Comparison of ENCODE assay signal across 1 cellular context in genomic region chr16:75062135-75062943, GRCh38.
TF ChIP-seq lines count a peak whose summit lies in the region.

No MANE protein-coding gene starts in this region.

TF ChIP-seq in K562, 482 proteins besides CTCF, POLR2A, EP300 and RAD21 (continued from another document and continues in another):
- TF ChIP-seq GTF3C2 (IDR thresholded peaks at IDR 0.05; ENCODE audit: borderline replicate concordance, extremely low read depth, insufficient read length) (no peak), GTF2A2 (tag; IDR thresholded peaks at IDR 0.05) (no peak), ZNF717 (CRISPR knock-in tag; IDR thresholded peaks at IDR 0.05) (no peak), SMC3 (conservative IDR thresholded peaks at IDR 0.05; ENCODE audit: insufficient read depth, low read depth, low read length) (no peak), ZC3H4 (CRISPR knock-in tag; IDR thresholded peaks at IDR 0.05; ENCODE audit: borderline replicate concordance) (no peak), MBD2 (IDR thresholded peaks at IDR 0.05; ENCODE audit: borderline replicate concordance, low read depth) (no peak), ZNF609 (CRISPR knock-in tag; IDR thresholded peaks at IDR 0.05; ENCODE audit: borderline replicate concordance) (no peak), THRAP3 (IDR thresholded peaks at IDR 0.05; ENCODE audit: borderline replicate concordance) (no peak), E2F5 (CRISPR knock-in tag; IDR thresholded peaks at IDR 0.05) (no peak), ZNF766 (CRISPR knock-in tag; conservative IDR thresholded peaks at IDR 0.05) (no peak), SMAD4 (CRISPR knock-in tag; conservative IDR thresholded peaks at IDR 0.05) (no peak; the same call in 1 of the 2 replicates), HIVEP1 (CRISPR knock-in tag; IDR thresholded peaks at IDR 0.05) (no peak), ZNF778 (CRISPR knock-in tag; IDR thresholded peaks at IDR 0.05) (no peak), RAD51 (IDR thresholded peaks at IDR 0.05; ENCODE audit: borderline replicate concordance, low read depth) (peak; percentile 54; the same call in 1 of the 2 replicates), TGIF2 (CRISPR knock-in tag; IDR thresholded peaks at IDR 0.05) (no peak), HES1 (IDR thresholded peaks at IDR 0.05; ENCODE audit: low read depth) (no peak), KLF1 (tag; IDR thresholded peaks at IDR 0.05) (no peak), SPI1 (IDR thresholded peaks at IDR 0.05; ENCODE audit: borderline replicate concordance, low read depth, low read length) (no peak), TCFL5 (CRISPR knock-in tag; conservative IDR thresholded peaks at IDR 0.05) (no peak), CBX8 (IDR thresholded peaks at IDR 0.05; ENCODE audit: borderline replicate concordance, extremely low read depth, low read depth, low read length, poor library complexity, severe bottlenecking) (no peak), KLF6 (CRISPR knock-in tag; IDR thresholded peaks at IDR 0.05; ENCODE audit: borderline replicate concordance) (no peak), HMGN3 (IDR thresholded peaks at IDR 0.05; ENCODE audit: borderline replicate concordance, extremely low read depth, insufficient read length, low read depth, low read length) (no peak), ZFPM2 (CRISPR knock-in tag; IDR thresholded peaks at IDR 0.05) (no peak), ZNF165 (CRISPR knock-in tag; IDR thresholded peaks at IDR 0.05; ENCODE audit: borderline replicate concordance) (no peak), TSHZ1 (CRISPR knock-in tag; IDR thresholded peaks at IDR 0.05) (no peak), LCOR (CRISPR knock-in tag; IDR thresholded peaks at IDR 0.05) (peak; percentile 40; the same call in 1 of the 2 replicates), MGA (IDR thresholded peaks at IDR 0.05) (peak; percentile 75), FOXJ3 (CRISPR knock-in tag; IDR thresholded peaks at IDR 0.05) (no peak), ZNF23 (CRISPR knock-in tag; IDR thresholded peaks at IDR 0.05) (no peak), FOXA1 (IDR thresholded peaks at IDR 0.05; ENCODE audit: borderline replicate concordance) (no peak), DIDO1 (tag; IDR thresholded peaks at IDR 0.05; ENCODE audit: low read depth) (no peak), TCF15 (CRISPR knock-in tag; IDR thresholded peaks at IDR 0.05) (no peak), SIX5 (IDR thresholded peaks at IDR 0.05; ENCODE audit: borderline replicate concordance in 1 of 2, insufficient read depth in 1 of 2, low read depth in 1 of 2, low read length in 2 of 2) (no peak), SMAD2 (IDR thresholded peaks at IDR 0.05; ENCODE audit: low read depth, low read length) (no peak), RBM15 (IDR thresholded peaks at IDR 0.05; ENCODE audit: insufficient read depth, low read length) (no peak)
